Comparison of ENCODE assay signal across 27 cellular contexts in genomic region chr20:40607927-40608326, GRCh38.
"Had no signal": no experiment of that assay in that cellular context is flagged by ENCODE, and none has a peak within 500 bp of the region (broad histone marks: within the 10 kb centered on the region; RNA-seq: fewer than 3 reads in every experiment).

No MANE protein-coding gene starts in this region.

- ATAC-seq: activated CD8-positive, alpha-beta memory T cell treated with anti-CD3 and anti-CD28 coated beads, Interleukin-2, amount 10 ng/mL, durations not matched to agents 7 days and 5 days; activated CD8-positive, alpha-beta T cell treated with anti-CD3 and anti-CD28 coated beads, Interleukin-2, amount 10 ng/mL, durations not matched to agents 7 days and 5 days; gastrocnemius medialis; sciatic nerve; stimulated activated memory B cell treated with anti-CD40 and anti-IgM and Interleukin-4, amounts not matched to agents 10 μg/mL and 1 μg/mL and 100 μg/mL, for 72 hours; stimulated activated naive CD8-positive, alpha-beta T cell treated with anti-CD3 and anti-CD28 coated beads, Interleukin-15, amount 100 ng/mL, for 72 hours; WTC11 had no signal

- H3K4me1 ChIP-seq: colonic mucosa, gastrocnemius medialis, left ventricle myocardium inferior, uterus had no signal

- H3K9me3 ChIP-seq: colonic mucosa, gastrocnemius medialis, left ventricle myocardium inferior, neutrophil, ovary, uterus had no signal

- H3K4me3 ChIP-seq: colonic mucosa, gastrocnemius medialis, hepatocyte, left ventricle myocardium inferior, lung, ovary, uterus had no signal

- DNase-seq: activated CD4-positive, alpha-beta T cell treated with anti-CD3 and anti-CD28 coated beads for 1 hour; activated CD4-positive, alpha-beta T cell treated with anti-CD3 and anti-CD28 coated beads, Interleukin-2, amount 50 U/mL, for 1 hour; activated CD8-positive, alpha-beta memory T cell treated with anti-CD3 and anti-CD28 coated beads, Interleukin-2, amount 10 ng/mL, durations not matched to agents 7 days and 5 days; activated CD8-positive, alpha-beta T cell treated with anti-CD3 and anti-CD28 coated beads, Interleukin-2, amount 10 ng/mL, durations not matched to agents 7 days and 5 days; activated T-cell treated with anti-CD3 and anti-CD28 coated beads, Interleukin-2, amount 50 U/mL, for 48 hours; colonic mucosa; effector CD8-positive, alpha-beta T cell; gastrocnemius medialis; islet precursor cell; left ventricle myocardium inferior; mesendoderm; naive B cell; nephron progenitor cell; ovary; small intestine; stimulated activated CD4-positive, alpha-beta T cell treated with anti-CD3 and anti-CD28 coated beads, Interleukin-1b, Interleukin-23, amount 100 ng/mL, for 48 hours; stimulated activated CD4-positive, alpha-beta T cell treated with anti-CD3 and anti-CD28 coated beads, Interleukin-4, amount 100 ng/mL, for 4 hours; stimulated activated CD8-positive, alpha-beta memory T cell treated with anti-CD3 and anti-CD28 coated beads, Interleukin-4, amount 100 ng/mL, for 48 hours; stimulated activated naive CD8-positive, alpha-beta T cell treated with anti-CD3 and anti-CD28 coated beads, Interleukin-15, amount 100 ng/mL, for 72 hours; T1000; uterus had no signal

- H3K27me3 ChIP-seq: colonic mucosa, gastrocnemius medialis, hepatocyte, ovary, uterus had no signal

- H3K36me3 ChIP-seq: colonic mucosa, gastrocnemius medialis, left ventricle myocardium inferior, neutrophil, ovary, uterus had no signal

- H3K27ac ChIP-seq: colonic mucosa, gastrocnemius medialis, hepatocyte, left ventricle myocardium inferior, neutrophil, ovary, uterus had no signal
